Comparison of ENCODE assay signal across 1 cellular context in the genomic region with DNA sequence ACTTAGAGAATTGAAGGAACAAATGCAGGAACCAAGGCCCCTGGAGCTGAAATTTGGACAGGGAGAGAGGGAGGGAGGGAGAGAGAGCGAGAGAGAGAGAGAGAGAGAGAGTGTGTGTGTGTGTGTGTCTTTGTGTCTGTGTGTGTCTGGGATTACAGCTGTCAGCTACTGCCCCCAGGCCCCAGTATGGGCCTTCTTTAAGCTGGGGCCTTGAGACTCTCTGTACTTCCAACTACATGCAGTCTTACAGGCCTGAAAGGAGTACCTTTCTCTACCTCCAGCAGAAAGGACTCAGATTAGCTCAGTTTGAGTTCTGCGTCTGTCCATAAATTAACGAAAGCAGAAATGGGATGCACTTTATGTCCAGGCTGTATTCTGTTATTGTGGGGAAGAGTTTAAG.
TF ChIP-seq lines count a peak whose summit lies in the region.

No MANE protein-coding gene starts in this region.

TF ChIP-seq in HEK293, 187 proteins besides CTCF, POLR2A, EP300 and RAD21:
- TF ChIP-seq ZNF596 (tag by site-specific recombination; IDR thresholded peaks at IDR 0.05) = 0 out of 2 replicates have a peak, but pooled peaks have one; percentile 33
